Comparison of ENCODE assay signal across 13 cellular contexts in genomic region chr12:115374480-115375187, GRCh38.
DNase-seq lines count a peak whose midpoint lies in the region; ATAC-seq and TF ChIP-seq lines count a peak whose summit lies in the region.
"Had no signal": no experiment of that assay in that cellular context is flagged by ENCODE, and none has a peak within 500 bp of the region (broad histone marks: within the 10 kb centered on the region; RNA-seq: fewer than 3 reads in every experiment).

No MANE protein-coding gene starts in this region.

- H3K9ac ChIP-seq in IMR-90 (ENCODE audit: low read depth, low read length), result no peak overlapping the region

- H3K9me1 ChIP-seq in IMR-90 (ENCODE audit: insufficient read depth, low read length), result peaks cover 9% of the 10 kb centered on the region

- 0 out of 2 replicates have a peak overlapping the region, but pooled peaks have one; percentile 91 for H4K91ac ChIP-seq in IMR-90 (ENCODE audit: insufficient read depth, low read depth, low read length)

- dilution Hi-C loops in IMR-90 (cut with HindIII; ENCODE audit: low sequenced_read_pairs, unreplicated experiment), result no loop called here

- H3K79me1 ChIP-seq in IMR-90 (ENCODE audit: low read depth in 1 of 2, low read length in 2 of 2), result no peaks in the 10 kb centered on the region

- CTCF ChIA-PET in IMR-90 (lab: Yijun Ruan, JAX), result no interaction called here

- no peak overlapping the region for H3K4me2 ChIP-seq in IMR-90 (ENCODE audit: low read depth, low read length)

- H3K56ac ChIP-seq in IMR-90 (ENCODE audit: extremely low read depth, insufficient read depth, low read length), result no peak overlapping the region

- H3K36me3 ChIP-seq in IMR-90 (ENCODE audit: control insufficient read depth, insufficient read depth, low read length), result no peaks in the 10 kb centered on the region
- H3K36me3 ChIP-seq: suprapubic skin had no signal

- H2BK20ac ChIP-seq in IMR-90 (ENCODE audit: low read depth, low read length), result peak overlapping the region; percentile 90

- H3K27me3 ChIP-seq in IMR-90 (ENCODE audit: control insufficient read depth, insufficient read depth, low read length) (no peaks in the 10 kb centered on the region), right cardiac atrium (ENCODE audit: control insufficient read depth, insufficient read depth) (no peaks in the 10 kb centered on the region)
- H3K27me3 ChIP-seq: suprapubic skin had no signal

- peak overlapping the region; percentile 93 for H2AFZ ChIP-seq in IMR-90 (replicated peaks; ENCODE audit: low read length, poor library complexity)

- H3K4me1 ChIP-seq in IMR-90 (ENCODE audit: control insufficient read depth, insufficient read depth, low read length), result peaks cover 7% of the 10 kb centered on the region
- H3K4me1 ChIP-seq in right cardiac atrium (ENCODE audit: control insufficient read depth, insufficient read depth, low read length), result peaks cover 3% of the 10 kb centered on the region

- peak overlapping the region; percentile 46 to 95; a peak in 3 of 4 replicates for H4K8ac ChIP-seq in IMR-90 (ENCODE audit: low read depth in 2 of 2, low read length in 2 of 2)

- intact Hi-C loops in IMR-90 (cut with micrococcal nuclease), result no loop called here
- intact Hi-C loops in right cardiac atrium (cut with DNase I), result no loop called here

- peak overlapping the region; percentile 82 for H3K4ac ChIP-seq in IMR-90 (ENCODE audit: low read depth, low read length)

- H3K14ac ChIP-seq in IMR-90 (replicated peaks; ENCODE audit: low read depth, low read length), result peak overlapping the region; percentile 71; the same call in 1 of the 2 replicates

- WGBS in IMR-90 (ENCODE audit: extremely low coverage in 2 of 2, insufficient read length in 1 of 2), 2 experiments, result no CpG with 5 or more reads among the region's 4 CpGs
- WGBS in right cardiac atrium, result 92% methylated on average over 4 of the region's 4 CpGs

- no peak overlapping the region for H2AK5ac ChIP-seq in IMR-90 (ENCODE audit: low read depth, low read length)

- no peak for TF ChIP-seq RAD21 in IMR-90 (IDR thresholded peaks at IDR 0.05; ENCODE audit: low read length)

- H2BK120ac ChIP-seq in IMR-90 (ENCODE audit: low read depth, low read length), result peak overlapping the region; percentile 88

- no peak for TF ChIP-seq POLR2A in IMR-90 (IDR thresholded peaks at IDR 0.05; ENCODE audit: low read depth, low read length)

- in situ Hi-C loops in IMR-90 (cut with MboI; ENCODE audit: low sequenced_read_pairs), result no loop called here

- H3K27ac ChIP-seq in IMR-90 (ENCODE audit: insufficient read depth, low read length) (no peak overlapping the region), right cardiac atrium (ENCODE audit: low read length) (no peak overlapping the region)
- H3K27ac ChIP-seq: suprapubic skin had no signal

- H3K18ac ChIP-seq in IMR-90 (ENCODE audit: low read depth, low read length), result peak overlapping the region; percentile 58

- peak overlapping the region; percentile 56; the same call in 1 of the 2 replicates for H4K5ac ChIP-seq in IMR-90 (ENCODE audit: low read depth, low read length)

- ATAC-seq in GM21528 (IDR thresholded peaks at IDR 0.05; ENCODE audit: low FRiP score, unreplicated experiment) (peak; percentile 29), IMR-90 (ENCODE audit: low read depth) (no peak; the same call in 1 of the 2 replicates), right cardiac atrium (no peak), HG03045 (IDR thresholded peaks at IDR 0.05; ENCODE audit: unreplicated experiment) (no peak)
- ATAC-seq: Right ventricle myocardium inferior had no signal

- H2AK9ac ChIP-seq in IMR-90 (replicated peaks; ENCODE audit: low read depth, low read length, poor library complexity), result peak overlapping the region; percentile 7

- peak overlapping the region; percentile 66; the same call in 2 of the 3 replicates for H2BK15ac ChIP-seq in IMR-90 (ENCODE audit: low read depth, low read length)

- DNase-seq in ELR (ENCODE audit: low read depth) (peak; percentile 30), IMR-90 (no peak), glomerular visceral epithelial cell (ENCODE audit: extremely low spot score) (peak; percentile 21), right cardiac atrium (no peak), NCI-H1694 treated with DMSO at 0.1 percent for 48 hours (lab: John Stamatoyannopoulos, UW) (no peak)
- DNase-seq in activated CD4-positive, CD25-positive, alpha-beta regulatory T cell treated with anti-CD3 and anti-CD28 coated beads, Interleukin-2, amount 50 U/mL, for 72 hours, result no peak
- DNase-seq: activated CD4-positive, alpha-beta T cell treated with anti-CD3 and anti-CD28 coated beads, Interleukin-2, amount 50 U/mL, for 1 hour; NCI-H1436 treated with DMSO at 0.1 percent for 48 hours; stimulated activated CD4-positive, alpha-beta T cell treated with anti-CD3 and anti-CD28 coated beads, Interleukin-15, amount 100 ng/mL, for 24 hours had no signal

- TF ChIP-seq CTCF in IMR-90 (conservative IDR thresholded peaks at IDR 0.05; ENCODE audit: low read depth, low read length), result no peak

- no peaks in the 10 kb centered on the region for H4K20me1 ChIP-seq in IMR-90 (ENCODE audit: insufficient read depth, low read length)

- H3K4me3 ChIP-seq in IMR-90 (ENCODE audit: insufficient read depth, low read depth, low read length), result no peak overlapping the region
- H3K4me3 ChIP-seq in right cardiac atrium (ENCODE audit: low read length), result no peak overlapping the region
- H3K4me3 ChIP-seq: suprapubic skin had no signal

- no peak overlapping the region for H2BK5ac ChIP-seq in IMR-90 (ENCODE audit: low read depth, low read length, poor library complexity, severe bottlenecking)

- BruUV-seq in IMR-90 (replicated peaks; lab: Mats Ljungman, UMichigan), result no TSS peak

- POLR2A ChIA-PET in IMR-90 (lab: Charles Lee; ENCODE audit: unreplicated experiment), result no interaction called here

- H3K9me3 ChIP-seq in IMR-90 (ENCODE audit: control insufficient read depth, insufficient read depth, low read length), result no peaks in the 10 kb centered on the region
- H3K9me3 ChIP-seq in right cardiac atrium (ENCODE audit: control insufficient read depth, low read length), result no peaks in the 10 kb centered on the region
- H3K9me3 ChIP-seq: suprapubic skin had no signal

- H3K23ac ChIP-seq in IMR-90 (ENCODE audit: low read depth, low read length), result 0 out of 2 replicates have a peak overlapping the region, but pooled peaks have one; percentile 3

TF ChIP-seq in IMR-90, 13 proteins besides CTCF, POLR2A, EP300 and RAD21:
- TF ChIP-seq SMC3 (IDR thresholded peaks at IDR 0.05; ENCODE audit: low read depth, low read length) (no peak), CEBPB (IDR thresholded peaks at IDR 0.05; ENCODE audit: low read depth, low read length) (no peak), FOS (IDR thresholded peaks at IDR 0.05; ENCODE audit: low read depth, low read length) (no peak), MAFK (IDR thresholded peaks at IDR 0.05; ENCODE audit: low read depth, low read length) (no peak), BHLHE40 (IDR thresholded peaks at IDR 0.05; ENCODE audit: low read depth, low read length) (no peak), MXI1 (IDR thresholded peaks at IDR 0.05; ENCODE audit: borderline replicate concordance, low read depth, low read length) (no peak)
- TF ChIP-seq, protein P1, sequence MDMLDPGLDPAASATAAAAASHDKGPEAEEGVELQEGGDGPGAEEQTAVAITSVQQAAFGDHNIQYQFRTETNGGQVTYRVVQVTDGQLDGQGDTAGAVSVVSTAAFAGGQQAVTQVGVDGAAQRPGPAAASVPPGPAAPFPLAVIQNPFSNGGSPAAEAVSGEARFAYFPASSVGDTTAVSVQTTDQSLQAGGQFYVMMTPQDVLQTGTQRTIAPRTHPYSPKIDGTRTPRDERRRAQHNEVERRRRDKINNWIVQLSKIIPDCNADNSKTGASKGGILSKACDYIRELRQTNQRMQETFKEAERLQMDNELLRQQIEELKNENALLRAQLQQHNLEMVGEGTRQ (IDR thresholded peaks at IDR 0.05; ENCODE audit: low read depth, low read length), result no peak

Comparison
In these comparisons a context has a peak if more than half of its experiments do, and no peak if none do; other contexts are left out.
1. DNase-seq: peak in ELR (single experiment) and glomerular visceral epithelial cell (single experiment); none in IMR-90 (single experiment), right cardiac atrium (0 of 3), activated CD4-positive, CD25-positive, alpha-beta regulatory T cell treated with anti-CD3 and anti-CD28 coated beads, Interleukin-2, amount 50 U/mL, for 72 hours (single experiment) and NCI-H1694 treated with DMSO at 0.1 percent for 48 hours (single experiment).